ENCODE assay signal across 8 cellular contexts in genomic region chr4:165111906-165112257, GRCh38. TPM values are rescaled to one million over a fixed set of nuclear protein-coding genes. Genes with fewer than 3 reads are reported as not detected.
DNase-seq lines count a peak whose midpoint lies in the region; ATAC-seq and TF ChIP-seq lines count a peak whose summit lies in the region.

No MANE protein-coding gene starts in this region.

- no peaks in the 10 kb centered on the region for H3K9me2 ChIP-seq in Karpas-422 (replicated peaks; ENCODE audit: insufficient read depth, low read length)

- H3K4me3 Mint-ChIP-seq in dendritic cell treated with granulocyte-macrophage colony-stimulating factor and Interleukin-4, amounts not matched to agents 40 ng/mL and 50 ng/mL, for 4 days, result peak overlapping the region; percentile 99
- H3K4me3 Mint-ChIP-seq in naive B cell, result peak overlapping the region; percentile 86 to 98 (median 96)

- ATAC-seq in naive B cell (ENCODE audit: low read depth in 2 of 2), result no peak
- ATAC-seq in GM19328 (IDR thresholded peaks at IDR 0.05; ENCODE audit: unreplicated experiment), result no peak
- no peak for ATAC-seq in HG02571 (IDR thresholded peaks at IDR 0.05; ENCODE audit: unreplicated experiment)

- peaks cover 5% of the 10 kb centered on the region; the same call in 1 of the 2 replicates for H3K36me3 ChIP-seq in Karpas-422 (ENCODE audit: insufficient read depth, low read length)

- H3K36me3 Mint-ChIP-seq in dendritic cell treated with granulocyte-macrophage colony-stimulating factor and Interleukin-4, amounts not matched to agents 40 ng/mL and 50 ng/mL, for 4 days (ENCODE audit: low read depth), result peaks cover 27% of the 10 kb centered on the region
- no peaks in the 10 kb centered on the region for H3K36me3 Mint-ChIP-seq in naive B cell

- peaks cover 12% of the 10 kb centered on the region for H3K4me1 Mint-ChIP-seq in dendritic cell treated with granulocyte-macrophage colony-stimulating factor and Interleukin-4, amounts not matched to agents 40 ng/mL and 50 ng/mL, for 4 days (ENCODE audit: low read depth)
- peaks cover 32 to 44% (median 34%) of the 10 kb centered on the region in 3 donors for H3K4me1 Mint-ChIP-seq in naive B cell

- H3K27me3 Mint-ChIP-seq in dendritic cell treated with granulocyte-macrophage colony-stimulating factor and Interleukin-4, amounts not matched to agents 40 ng/mL and 50 ng/mL, for 4 days, result peaks cover 13% of the 10 kb centered on the region
- H3K27me3 Mint-ChIP-seq in naive B cell, result peaks cover 0 to 4% (median under 1%) of the 10 kb centered on the region in 3 donors

- H3K9me3 ChIP-seq in Karpas-422 (ENCODE audit: low read length), result no peaks in the 10 kb centered on the region

- H4K20me1 ChIP-seq in Karpas-422 (ENCODE audit: insufficient read depth, low read depth, low read length), result no peaks in the 10 kb centered on the region

- H3K79me2 ChIP-seq in Karpas-422 (ENCODE audit: low read length), result peaks cover 43% of the 10 kb centered on the region

- peak overlapping the region; percentile 81 for H3K9ac ChIP-seq in Karpas-422 (ENCODE audit: low read length)

- DNase-seq in AG04449 (ENCODE audit: low read depth, low spot score) (no peak), Karpas-422 (no peak), naive B cell (no peak), putamen (ENCODE audit: low spot score) (no peak), NCI-H524 treated with DMSO at 0.1 percent for 48 hours (lab: John Stamatoyannopoulos, UW) (no peak)

- H2AFZ ChIP-seq in Karpas-422 (ENCODE audit: low read length), result peak overlapping the region; percentile 98

- H3K4me3 ChIP-seq in AG04449 (ENCODE audit: low read depth, low read length) (peak overlapping the region; percentile 89), Karpas-422 (ENCODE audit: low read length) (peak overlapping the region; percentile 83)

- intact Hi-C loops in dendritic cell treated with granulocyte-macrophage colony-stimulating factor and Interleukin-4, amounts not matched to agents 40 ng/mL and 50 ng/mL, for 4 days (cut with micrococcal nuclease), result loop anchor here (1.0 to 5.0 kb wide), 4 partner anchors 19 to 1945 kb away; partner anchors contain the start of genes MSMO1 and NAF1

- no peaks in the 10 kb centered on the region for H3K9me3 Mint-ChIP-seq in dendritic cell treated with granulocyte-macrophage colony-stimulating factor and Interleukin-4, amounts not matched to agents 40 ng/mL and 50 ng/mL, for 4 days
- no peaks in the 10 kb centered on the region for H3K9me3 Mint-ChIP-seq in naive B cell

- H3K4me1 ChIP-seq in Karpas-422 (ENCODE audit: low read length), result peaks cover 16% of the 10 kb centered on the region

- TF ChIP-seq CTCF in AG04449 (IDR thresholded peaks at IDR 0.05; ENCODE audit: insufficient read depth, low read length, missing control alignments), result no peak

- H3K27ac ChIP-seq in Karpas-422 (ENCODE audit: low read length), result no peak overlapping the region

- CTCF ChIA-PET in AG04449 (lab: Yijun Ruan, JAX), result interaction anchor here (1.3 to 3.1 kb wide), 7 partner anchors 8 to 353 kb away, joined by 3 to 20 read pairs (median 7); no protein-coding TSS in a partner anchor

- peak overlapping the region; percentile 91 for H3K4me2 ChIP-seq in Karpas-422 (ENCODE audit: low read depth, low read length, poor library complexity, severe bottlenecking)

- no peaks in the 10 kb centered on the region for H3K27me3 ChIP-seq in Karpas-422 (ENCODE audit: low read length)

- H3K27ac Mint-ChIP-seq in dendritic cell treated with granulocyte-macrophage colony-stimulating factor and Interleukin-4, amounts not matched to agents 40 ng/mL and 50 ng/mL, for 4 days, result peak overlapping the region; percentile 95
- H3K27ac Mint-ChIP-seq in naive B cell, result peak overlapping the region; percentile 93 to 99 (median 98)

- POLR2A ChIA-PET in AG04449 (lab: Yijun Ruan, JAX), result no interaction called here

RNA-seq across cellular contexts. Expression of gene TMEM192, which starts 0.8 kb away (rescaled TPM):
- total RNA-seq in Karpas-422 (2014; rRNA removed; shearing (Covaris generic); ENCODE audit: low replicate concordance), result 21.1 and 44.4 TPM in 2 replicates
- 10 to 100 TPM; 23.7 to 35.2 (median 34.1) TPM for polyA plus RNA-seq in naive B cell (ENCODE audit: low read depth in 6 of 6)

RNA-seq across cellular contexts. Expression of gene TRIM75, which starts 58.2 kb away (rescaled TPM):
- not detected in 2 replicates for total RNA-seq in Karpas-422 (2014; rRNA removed; shearing (Covaris generic); ENCODE audit: low replicate concordance)
- not detected for polyA plus RNA-seq in naive B cell (ENCODE audit: low read depth in 6 of 6)
